8 cellular contexts compared by ENCODE assay signal in the genomic region with DNA sequence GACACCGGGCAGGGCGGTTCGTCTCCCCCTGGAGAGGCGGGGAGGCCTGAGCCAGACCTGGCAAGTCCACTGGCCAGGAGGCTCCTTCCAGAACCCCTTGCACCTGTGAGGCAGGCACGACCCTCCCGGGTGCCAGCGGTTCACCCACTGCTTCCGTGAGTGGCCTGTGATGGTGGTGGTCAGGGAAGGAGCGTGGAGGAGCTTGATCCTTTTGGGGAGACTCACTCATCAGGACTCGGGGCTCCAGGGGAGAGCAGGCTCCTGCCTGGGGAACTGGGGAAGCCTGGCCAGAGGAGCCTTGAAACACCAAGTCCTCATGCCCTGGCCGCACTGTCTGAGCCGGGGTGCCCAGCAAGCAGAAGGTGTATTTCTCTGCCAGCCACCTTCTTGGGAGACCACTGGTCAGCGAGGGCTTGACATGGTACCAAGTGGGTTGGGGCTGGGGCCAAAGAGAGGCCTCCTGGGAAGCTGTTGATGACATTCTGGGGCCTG. TPM values are rescaled to one million over a fixed set of nuclear protein-coding genes. Genes with fewer than 3 reads are reported as not detected.
DNase-seq lines count a peak whose midpoint lies in the region; ATAC-seq and TF ChIP-seq lines count a peak whose summit lies in the region.

No MANE protein-coding gene starts in this region.

- H3K4me3 ChIP-seq in BLaER1, result peak overlapping the region; percentile 71
- no peak overlapping the region for H3K4me3 ChIP-seq in KMS-11 (IDR thresholded peaks at IDR 0.05; ENCODE audit: insufficient read depth, low read depth, low read length)

- peaks cover 57% of the 10 kb centered on the region for H3K9me3 Mint-ChIP-seq in nephron progenitor cell

- peaks cover 53% of the 10 kb centered on the region for H3K36me3 ChIP-seq in BLaER1
- no peaks in the 10 kb centered on the region for H3K36me3 ChIP-seq in KMS-11 (ENCODE audit: insufficient read depth)

- H3K4me3 Mint-ChIP-seq in nephron progenitor cell, result peak overlapping the region; percentile 42

- H3K27me3 Mint-ChIP-seq in nephron progenitor cell (ENCODE audit: low read depth, poor library complexity), result no peaks in the 10 kb centered on the region

- ATAC-seq in HG03565 (IDR thresholded peaks at IDR 0.05; ENCODE audit: unreplicated experiment), result no peak
- no peak for ATAC-seq in HG02798 (IDR thresholded peaks at IDR 0.05; ENCODE audit: poor library complexity, unreplicated experiment)

- H3K4me1 Mint-ChIP-seq in nephron progenitor cell, result peaks cover 5% of the 10 kb centered on the region

- H3K27ac Mint-ChIP-seq in nephron progenitor cell, result no peak overlapping the region

- H3K4me1 ChIP-seq in BLaER1 (peaks cover 10% of the 10 kb centered on the region), KMS-11 (ENCODE audit: low read depth, poor library complexity, severe bottlenecking) (peaks cover 3% of the 10 kb centered on the region)

- peak overlapping the region; percentile 85 for H3K4me2 ChIP-seq in BLaER1
- peak overlapping the region; percentile 57 for H3K4me2 ChIP-seq in KMS-11

- H3K27ac ChIP-seq in BLaER1 (peak overlapping the region; percentile 70), KMS-11 (no peak overlapping the region)

- DNase-seq in dermis blood vessel endothelial cell, result peak; percentile 13
- no peak for DNase-seq in nephron progenitor cell
- no peak for DNase-seq in C1 segment of cervical spinal cord (lab: John Stamatoyannopoulos, UW)
- no peak for DNase-seq in central memory CD4-positive, alpha-beta T cell

- H2AFZ ChIP-seq in KMS-11 (ENCODE audit: low read depth), result no peak overlapping the region

- TF ChIP-seq CTCF in KMS-11 (conservative IDR thresholded peaks at IDR 0.05; ENCODE audit: low read depth, low read length) (no peak), nephron progenitor cell (IDR thresholded peaks at IDR 0.05) (no peak)

- H4K20me1 ChIP-seq in BLaER1 (peaks cover 50% of the 10 kb centered on the region), KMS-11 (ENCODE audit: insufficient read depth) (no peaks in the 10 kb centered on the region)

- no peaks in the 10 kb centered on the region for H3K79me2 ChIP-seq in KMS-11 (ENCODE audit: insufficient read depth, low read depth)

- H3K36me3 Mint-ChIP-seq in nephron progenitor cell (ENCODE audit: low read depth), result peaks cover 9% of the 10 kb centered on the region

- H3K9ac ChIP-seq in BLaER1 (peak overlapping the region; percentile 76), KMS-11 (peak overlapping the region; percentile 61; the same call in 1 of the 2 replicates)

- H3K27me3 ChIP-seq in BLaER1 (peaks cover 46% of the 10 kb centered on the region), KMS-11 (ENCODE audit: insufficient read depth, low read depth) (no peaks in the 10 kb centered on the region)

- peaks cover 13% of the 10 kb centered on the region; the same call in 1 of the 2 replicates for H3K9me3 ChIP-seq in BLaER1

RNA-seq across cellular contexts. Expression of a gene that starts 0.9 kb away (rescaled TPM):
- 58.0 and 61.4 TPM in 2 replicates for total RNA-seq in dermis blood vessel endothelial cell

RNA-seq across cellular contexts. Expression of a gene that starts 7.8 kb away (rescaled TPM):
- 50.7 and 75.9 TPM in 2 replicates for total RNA-seq in dermis blood vessel endothelial cell

RNA-seq across cellular contexts. Expression of a gene that starts 13.3 kb away (rescaled TPM):
- total RNA-seq in dermis blood vessel endothelial cell, result 6.6 and 9.0 TPM in 2 replicates

RNA-seq across cellular contexts. Expression of a gene that starts 16.3 kb away (rescaled TPM):
- total RNA-seq in dermis blood vessel endothelial cell, result 65.9 and 103 TPM in 2 replicates

RNA-seq across cellular contexts. Expression of a gene that starts 33.5 kb away (rescaled TPM):
- 20.8 and 25.9 TPM in 2 replicates for total RNA-seq in dermis blood vessel endothelial cell
